Comparison of ENCODE assay signal across 13 cellular contexts in the genomic region with DNA sequence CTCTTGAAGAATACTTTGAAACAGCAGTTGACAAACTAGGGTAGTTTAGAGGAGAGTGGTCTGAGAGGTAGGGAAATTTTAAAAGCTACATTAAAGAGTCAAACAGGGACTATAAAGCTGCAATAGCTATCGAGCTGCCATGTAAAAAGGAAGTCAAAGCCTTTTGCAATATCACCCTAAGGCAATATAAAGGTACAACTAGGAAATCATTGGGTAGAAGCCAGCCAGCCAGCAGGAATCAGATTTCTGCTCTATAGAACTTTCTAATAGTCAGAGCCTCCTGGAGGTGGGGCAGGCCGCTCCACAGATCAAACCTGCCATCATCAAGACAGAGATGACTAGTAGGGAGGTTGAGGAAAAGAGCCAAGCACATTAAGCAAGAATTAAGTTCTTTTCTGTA. TPM values are rescaled to one million over a fixed set of nuclear protein-coding genes. Genes with fewer than 3 reads are reported as not detected.
DNase-seq lines count a peak whose midpoint lies in the region; ATAC-seq and TF ChIP-seq lines count a peak whose summit lies in the region.
"Had no signal": no experiment of that assay in that cellular context is flagged by ENCODE, and none has a peak within 500 bp of the region (broad histone marks: within the 10 kb centered on the region; RNA-seq: fewer than 3 reads in every experiment).

No MANE protein-coding gene starts in this region.

- H3K27ac ChIP-seq in mammary epithelial cell (ENCODE audit: insufficient read depth, low read depth, low read length): no peak overlapping the region
- H3K27ac ChIP-seq: A549, BLaER1, HL-60 had no signal

- peak; percentile 87 for DNase-seq in MCF 10A (ENCODE audit: unreplicated experiment)
- no peak for DNase-seq in mammary epithelial cell
- peak; percentile 14 for DNase-seq in M059J (ENCODE audit: low read depth)
- peak; percentile 67 for DNase-seq in epithelial cell of esophagus (ENCODE audit: low read depth)
- DNase-seq in NCI-H128 (lab: John Stamatoyannopoulos, UW; ENCODE audit: unreplicated experiment): no peak
- DNase-seq in left cardiac atrium: no peak
- DNase-seq: CD4-positive, CD25-positive, alpha-beta regulatory T cell; DMS53 had no signal

- no peak overlapping the region for H3K4me3 ChIP-seq in mammary epithelial cell (replicated peaks in 1 of 3; ENCODE audit: insufficient read depth in 1 of 3, low read depth in 2 of 3, low read length in 3 of 3)
- no peak overlapping the region for H3K4me3 ChIP-seq in epithelial cell of esophagus (ENCODE audit: low read length)
- H3K4me3 ChIP-seq: A549, BLaER1 had no signal

- no peak overlapping the region for H3K9ac ChIP-seq in mammary epithelial cell (ENCODE audit: insufficient read depth, low read length)
- H3K9ac ChIP-seq: BLaER1 had no signal

- no peaks in the 10 kb centered on the region for H3K9me3 ChIP-seq in mammary epithelial cell (replicated peaks; ENCODE audit: insufficient read depth, low read length)
- H3K9me3 ChIP-seq: A549, BLaER1 had no signal

- H3K4me2 ChIP-seq in mammary epithelial cell (ENCODE audit: insufficient read depth, low read depth, low read length): no peak overlapping the region
- H3K4me2 ChIP-seq: A549, BLaER1 had no signal

- H2AFZ ChIP-seq in mammary epithelial cell (ENCODE audit: low read depth, low read length): no peak overlapping the region

- TF ChIP-seq CTCF in MCF 10A (IDR thresholded peaks at IDR 0.05; ENCODE audit: unreplicated experiment) (no peak), mammary epithelial cell (conservative IDR thresholded peaks at IDR 0.05 in 1 of 2, IDR thresholded peaks at IDR 0.05 in 1 of 2; ENCODE audit: extremely low read depth in 1 of 2, insufficient read depth in 1 of 2, low read depth in 1 of 2, low read length in 2 of 2) (no peak), epithelial cell of esophagus (IDR thresholded peaks at IDR 0.05; ENCODE audit: insufficient read depth, low read depth, low read length, missing control alignments) (no peak)

- intact Hi-C loops in MCF 10A (cut with micrococcal nuclease): no loop called here
- intact Hi-C loops in mammary epithelial cell (cut with micrococcal nuclease): no loop called here
- intact Hi-C loops in left cardiac atrium (cut with DNase I): no loop called here

- peaks cover 3% of the 10 kb centered on the region for H3K27me3 ChIP-seq in mammary epithelial cell (ENCODE audit: insufficient read depth, low read length)
- H3K27me3 ChIP-seq: BLaER1 had no signal

- H4K20me1 ChIP-seq in mammary epithelial cell (ENCODE audit: insufficient read depth, low read length): no peaks in the 10 kb centered on the region
- H4K20me1 ChIP-seq: BLaER1 had no signal

- no peaks in the 10 kb centered on the region for H3K27me3 Mint-ChIP-seq in MCF 10A (ENCODE audit: insufficient read depth, unreplicated experiment)

- H3K4me1 ChIP-seq in mammary epithelial cell (ENCODE audit: insufficient read depth, low read length): no peaks in the 10 kb centered on the region
- H3K4me1 ChIP-seq: A549, BLaER1 had no signal

- H3K4me1 Mint-ChIP-seq in MCF 10A (ENCODE audit: insufficient read depth, unreplicated experiment): peaks cover 21% of the 10 kb centered on the region
- H3K4me1 Mint-ChIP-seq: CD4-positive, CD25-positive, alpha-beta regulatory T cell had no signal

- peaks cover 7% of the 10 kb centered on the region for H3K9me3 Mint-ChIP-seq in MCF 10A (ENCODE audit: unreplicated experiment)

- no peak overlapping the region for H3K4me3 Mint-ChIP-seq in MCF 10A (ENCODE audit: unreplicated experiment)
- H3K4me3 Mint-ChIP-seq: CD4-positive, CD25-positive, alpha-beta regulatory T cell had no signal

- BruUV-seq in MCF 10A (replicated peaks; lab: Mats Ljungman, UMichigan): no TSS peak
- BruUV-seq in mammary epithelial cell (replicated peaks; lab: Mats Ljungman, UMichigan): no TSS peak

- no peaks in the 10 kb centered on the region for H3K36me3 Mint-ChIP-seq in MCF 10A (ENCODE audit: insufficient read depth, unreplicated experiment)
- H3K36me3 Mint-ChIP-seq: CD4-positive, CD25-positive, alpha-beta regulatory T cell had no signal

- 45% methylated on average over 2 of the region's 2 CpGs for WGBS in mammary epithelial cell (ENCODE audit: low coverage, missing lambda C conversion rate)

- in situ Hi-C loops in mammary epithelial cell (cut with MboI; ENCODE audit: low sequenced_read_pairs in 2 of 2): no loop called here

- CTCF ChIA-PET in MCF 10A (lab: Yijun Ruan, JAX): interaction anchor here (0.6 to 1.9 kb wide), 4 partner anchors 12 to 307 kb away, joined by 3 to 5 read pairs (median 3); no protein-coding TSS in a partner anchor
- CTCF ChIA-PET in mammary epithelial cell (lab: Charles Lee; ENCODE audit: low non-redundant PET): no interaction called here

- no peaks in the 10 kb centered on the region for H3K36me3 ChIP-seq in mammary epithelial cell (ENCODE audit: insufficient read depth, low read length)
- H3K36me3 ChIP-seq: BLaER1 had no signal

- POLR2A ChIA-PET in MCF 10A (lab: Yijun Ruan, JAX): interaction anchor here (0.7 to 1.5 kb wide), 8 partner anchors 12 to 171 kb away, joined by 3 to 8 read pairs (median 4); a partner anchor contains a TSS

- dilution Hi-C loops in mammary epithelial cell (cut with HindIII; ENCODE audit: low sequenced_read_pairs): no loop called here

- ATAC-seq in left cardiac atrium: no peak
- ATAC-seq: A549, HCT116 had no signal

- peak overlapping the region; percentile 72 for H3K27ac Mint-ChIP-seq in MCF 10A (ENCODE audit: low read depth, unreplicated experiment)
- H3K27ac Mint-ChIP-seq: CD4-positive, CD25-positive, alpha-beta regulatory T cell had no signal

- no peaks in the 10 kb centered on the region for H3K79me2 ChIP-seq in mammary epithelial cell (ENCODE audit: insufficient read depth, low read length)

RNA-seq across cellular contexts. Expression of a gene that starts 15.2 kb away (rescaled TPM):
- not detected in 2 replicates for total RNA-seq in MCF 10A (2022)
- not detected for total RNA-seq in mammary epithelial cell
- not detected for polyA plus RNA-seq in mammary epithelial cell
- not detected for polyA minus RNA-seq in mammary epithelial cell
- not detected in 2 replicates for total RNA-seq in M059J (2014; rRNA removed; shearing (Covaris generic))
- total RNA-seq in left cardiac atrium: not detected
- total RNA-seq: CD4-positive, CD25-positive, alpha-beta regulatory T cell had no signal
- polyA plus RNA-seq: A549; AG04450; CD4-positive, CD25-positive, alpha-beta regulatory T cell had no signal

Comparison
In these comparisons a context has a peak if more than half of its experiments do, and no peak if none do; other contexts are left out.
1. DNase-seq: peak in MCF 10A (single experiment), M059J (single experiment) and epithelial cell of esophagus (single experiment); none in mammary epithelial cell (single experiment), NCI-H128 (single experiment) and left cardiac atrium (single experiment).